Comparison of ENCODE assay signal across 33 cellular contexts in the genomic region with DNA sequence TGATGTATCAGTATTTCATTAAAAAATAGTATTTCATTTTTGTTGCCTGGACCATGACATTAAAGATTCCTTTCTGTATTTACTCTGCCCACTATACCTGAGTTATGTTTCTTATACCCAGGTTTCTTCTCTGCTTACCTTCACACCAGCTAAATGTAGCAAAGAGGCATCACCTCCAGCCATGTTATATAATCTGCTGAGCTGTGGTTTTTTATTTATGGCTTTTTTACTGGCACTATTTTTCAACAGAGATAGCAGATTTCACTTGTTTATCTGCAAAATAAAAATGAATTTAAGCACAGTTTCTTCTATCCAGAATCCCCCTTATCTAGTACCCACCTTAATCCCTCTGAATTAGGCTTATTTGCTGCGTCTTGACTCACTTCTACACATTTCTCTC.
"Had no signal": no experiment of that assay in that cellular context is flagged by ENCODE, and none has a peak within 500 bp of the region (broad histone marks: within the 10 kb centered on the region; RNA-seq: fewer than 3 reads in every experiment).

No MANE protein-coding gene starts in this region.

- FAIRE-seq: astrocyte, bronchial epithelial cell had no signal

- H3K9me3 ChIP-seq: ascending aorta, body of pancreas, breast epithelium had no signal

- ATAC-seq: activated naive CD4-positive, alpha-beta T cell treated with anti-CD3 and anti-CD28 coated beads, Interleukin-2, amount 50 U/mL, for 72 hours; activated naive CD8-positive, alpha-beta T cell treated with anti-CD3 and anti-CD28 coated beads, Interleukin-2, amount 50 U/mL, for 24 hours; activated T-cell treated with anti-CD3 and anti-CD28 coated beads, Interleukin-2, amount 50 U/mL, for 4 hours; activated T-cell treated with anti-CD3 and anti-CD28 coated beads, Interleukin-2, amount 50 U/mL, for 72 hours; activated T-helper 17 cell treated with anti-CD3 and anti-CD28 coated beads, Interleukin-2, amount 50 U/mL, for 72 hours; body of pancreas had no signal

- DNase-seq: activated effector memory CD4-positive, alpha-beta T cell treated with anti-CD3 and anti-CD28 coated beads, Interleukin-2, amount 50 U/mL, for 16 hours; activated effector memory CD4-positive, alpha-beta T cell treated with Interleukin-2 at 50 U/mL for 16 hours; activated gamma-delta T cell; activated gamma-delta T cell treated with Interleukin-2 at 50 U/mL for 16 hours; activated naive CD4-positive, alpha-beta T cell; activated naive CD4-positive, alpha-beta T cell treated with anti-CD3 and anti-CD28 coated beads for 36 hours; activated naive CD4-positive, alpha-beta T cell treated with anti-CD3 and anti-CD28 coated beads, Interleukin-2, amount 10 ng/mL, durations not matched to agents 7 days and 5 days; activated naive CD4-positive, alpha-beta T cell treated with anti-CD3 and anti-CD28 coated beads, Interleukin-2, amount 50 U/mL, for 16 hours; activated naive CD4-positive, alpha-beta T cell treated with Interleukin-2 at 50 U/mL for 16 hours; activated naive CD8-positive, alpha-beta T cell treated with anti-CD3 and anti-CD28 coated beads for 36 hours; activated naive CD8-positive, alpha-beta T cell treated with anti-CD3 and anti-CD28 coated beads, Interleukin-2, amount 10 ng/mL, durations not matched to agents 7 days and 5 days; activated naive CD8-positive, alpha-beta T cell treated with anti-CD3 and anti-CD28 coated beads, Interleukin-2, amount 50 U/mL, for 24 hours; activated T-cell treated with anti-CD3 and anti-CD28 coated beads, Interleukin-2, amount 50 U/mL, for 24 hours; activated T-cell treated with anti-CD3 and anti-CD28 coated beads, Interleukin-2, amount 50 U/mL, for 4 hours; activated T-cell treated with anti-CD3 and anti-CD28 coated beads, Interleukin-2, amount 50 U/mL, for 48 hours; activated T-cell treated with anti-CD3 and anti-CD28 coated beads, Interleukin-2, amount 50 U/mL, for 72 hours; adrenal gland; amniotic stem cell; amygdala; anterior cingulate cortex; aorta; body of pancreas; brain microvascular endothelial cell; caudate nucleus; central memory CD4-positive, alpha-beta T cell; cerebellar nuclear complex had no signal

- H3K36me3 ChIP-seq: adrenal gland, ascending aorta, brain microvascular endothelial cell, breast epithelium, cardiac muscle cell had no signal

- H3K4me1 ChIP-seq: adrenal gland, ascending aorta, body of pancreas, breast epithelium had no signal

- H3K27me3 ChIP-seq: adrenal gland, ascending aorta, body of pancreas, brain microvascular endothelial cell, breast epithelium, cardiac muscle cell had no signal

- H3K4me3 ChIP-seq: adrenal gland, ascending aorta, body of pancreas, breast epithelium, cardiac muscle cell had no signal

- H3K27ac ChIP-seq: adrenal gland, ascending aorta, body of pancreas, brain microvascular endothelial cell, breast epithelium, cardiac muscle cell had no signal
